Comparison of ENCODE assay signal across 25 cellular contexts in the genomic region with DNA sequence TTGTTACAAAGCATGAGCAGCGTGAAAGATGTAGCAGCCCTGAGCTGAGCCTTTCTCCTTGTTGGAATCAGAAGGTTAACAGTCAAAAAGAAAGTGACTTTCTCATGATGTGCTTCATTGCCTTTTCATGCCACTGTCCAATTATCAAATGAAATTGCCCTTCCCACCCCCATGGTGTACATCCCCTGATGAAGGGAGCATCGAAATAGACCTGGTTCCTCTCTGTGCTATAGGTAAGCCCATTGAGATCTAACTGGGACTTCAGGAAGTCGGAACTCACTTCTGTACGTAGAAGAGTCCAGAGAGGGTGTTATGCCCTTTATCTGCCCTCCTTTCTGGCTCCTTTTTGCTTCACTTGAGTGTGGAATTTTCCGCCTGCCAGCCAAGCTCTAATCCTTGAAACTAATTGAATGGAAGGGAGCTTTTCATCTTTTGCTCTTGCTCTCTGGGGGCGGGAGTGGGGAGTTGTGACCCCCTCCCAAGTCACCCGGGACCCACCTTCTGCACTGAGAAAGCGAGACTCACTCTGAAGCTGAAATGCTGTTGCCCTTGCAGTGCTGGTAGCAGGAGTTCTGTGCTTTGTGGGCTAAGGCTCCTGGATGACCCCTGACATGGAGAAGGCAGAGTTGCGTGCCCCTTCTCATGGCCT. TPM values are rescaled to one million over a fixed set of nuclear protein-coding genes. Genes with fewer than 3 reads are reported as not detected.
DNase-seq lines count a peak whose midpoint lies in the region; ATAC-seq, FAIRE-seq and TF ChIP-seq lines count a peak whose summit lies in the region.
"Had no signal": no experiment of that assay in that cellular context is flagged by ENCODE, and none has a peak within 500 bp of the region (broad histone marks: within the 10 kb centered on the region; RNA-seq: fewer than 3 reads in every experiment).

No MANE protein-coding gene starts in this region.

- no peak overlapping the region for H3K4me3 Mint-ChIP-seq in activated naive CD8-positive, alpha-beta T cell treated with anti-CD3 and anti-CD28 coated beads, Interleukin-2, amount 50 U/mL, for 24 hours
- peak overlapping the region in 1 of 2 donors; percentile 41 for H3K4me3 Mint-ChIP-seq in stimulated activated naive B cell treated with anti-CD40 and anti-IgM and Interleukin-4, amounts not matched to agents 10 μg/mL and 1 μg/mL and 100 μg/mL, for 72 hours
- H3K4me3 Mint-ChIP-seq: CD4-positive, CD25-positive, alpha-beta regulatory T cell had no signal

- peak; percentile 48 for FAIRE-seq in GM12891 (lab: Jason Lieb, UNC)
- FAIRE-seq: A549, GM18507, H1 had no signal

- WGBS in transverse colon (ENCODE audit: low coverage in 1 of 2), 2 donors = 89 to 90% methylated on average over 8 to 9 of the region's 9 CpGs
- WGBS in adrenal gland, 4 donors = 88 to 95% (median 89%) methylated on average over 9 of the region's 9 CpGs

- TF ChIP-seq CTCF in transverse colon (IDR thresholded peaks at IDR 0.05) (no peak), adrenal gland (IDR thresholded peaks at IDR 0.05) (no peak)

- peaks cover 31% of the 10 kb centered on the region for H3K4me1 Mint-ChIP-seq in activated naive CD8-positive, alpha-beta T cell treated with anti-CD3 and anti-CD28 coated beads, Interleukin-2, amount 50 U/mL, for 24 hours
- peaks cover 13 to 43% of the 10 kb centered on the region in 2 donors for H3K4me1 Mint-ChIP-seq in stimulated activated naive B cell treated with anti-CD40 and anti-IgM and Interleukin-4, amounts not matched to agents 10 μg/mL and 1 μg/mL and 100 μg/mL, for 72 hours

- H3K9me3 Mint-ChIP-seq in activated naive CD8-positive, alpha-beta T cell treated with anti-CD3 and anti-CD28 coated beads, Interleukin-2, amount 50 U/mL, for 24 hours = no peaks in the 10 kb centered on the region
- no peaks in the 10 kb centered on the region for H3K9me3 Mint-ChIP-seq in stimulated activated naive B cell treated with anti-CD40 and anti-IgM and Interleukin-4, amounts not matched to agents 10 μg/mL and 1 μg/mL and 100 μg/mL, for 72 hours

- TF ChIP-seq POLR2A in GM12891 (IDR thresholded peaks at IDR 0.05; ENCODE audit: low read depth, low read length) (no peak), transverse colon (IDR thresholded peaks at IDR 0.05) (no peak), adrenal gland (IDR thresholded peaks at IDR 0.05) (no peak)

- ATAC-seq in activated naive CD8-positive, alpha-beta T cell treated with anti-CD3 and anti-CD28 coated beads, Interleukin-2, amount 50 U/mL, for 24 hours = no peak
- peak; percentile 43 to 52 for ATAC-seq in stimulated activated naive B cell treated with anti-CD40 and anti-IgM and Interleukin-4, amounts not matched to agents 10 μg/mL and 1 μg/mL and 100 μg/mL, for 72 hours (replicated peaks)
- ATAC-seq: A549 had no signal

- H3K36me3 Mint-ChIP-seq in activated naive CD8-positive, alpha-beta T cell treated with anti-CD3 and anti-CD28 coated beads, Interleukin-2, amount 50 U/mL, for 24 hours (ENCODE audit: low read depth) = peaks cover 7% of the 10 kb centered on the region
- peaks cover 45 to 46% of the 10 kb centered on the region in 2 donors for H3K36me3 Mint-ChIP-seq in stimulated activated naive B cell treated with anti-CD40 and anti-IgM and Interleukin-4, amounts not matched to agents 10 μg/mL and 1 μg/mL and 100 μg/mL, for 72 hours

- H3K4me3 ChIP-seq in transverse colon (no peak overlapping the region), adrenal gland (no peak overlapping the region)
- H3K4me3 ChIP-seq: A549, Peyer's patch, SJSA1 had no signal

- peak overlapping the region; percentile 59 for H3K27ac Mint-ChIP-seq in activated naive CD8-positive, alpha-beta T cell treated with anti-CD3 and anti-CD28 coated beads, Interleukin-2, amount 50 U/mL, for 24 hours
- peak overlapping the region; percentile 81 for H3K27ac Mint-ChIP-seq in stimulated activated naive B cell treated with anti-CD40 and anti-IgM and Interleukin-4, amounts not matched to agents 10 μg/mL and 1 μg/mL and 100 μg/mL, for 72 hours
- H3K27ac Mint-ChIP-seq: CD4-positive, CD25-positive, alpha-beta regulatory T cell had no signal

- no peaks in the 10 kb centered on the region for H3K27me3 ChIP-seq in transverse colon
- no peaks in the 10 kb centered on the region for H3K27me3 ChIP-seq in adrenal gland
- H3K27me3 ChIP-seq: BE2C, Peyer's patch, SJSA1 had no signal

- DNase-seq in GM12891 (ENCODE audit: insufficient read length, low spot score) (no peak), left kidney (ENCODE audit: low read depth, low spot score) (peak; percentile 13), NCI-H2196 treated with DMSO at 0.1 percent for 48 hours (lab: John Stamatoyannopoulos, UW; ENCODE audit: unreplicated experiment) (no peak), inferior parietal cortex (ENCODE audit: extremely low spot score) (no peak), transverse colon (no peak), adrenal gland (no peak)
- no peak for DNase-seq in activated naive CD8-positive, alpha-beta T cell treated with anti-CD3 and anti-CD28 coated beads, Interleukin-2, amount 50 U/mL, for 24 hours
- DNase-seq in stimulated activated naive B cell treated with anti-CD40 and anti-IgM and Interleukin-4, amounts not matched to agents 10 μg/mL and 1 μg/mL and 100 μg/mL, for 72 hours = no peak
- DNase-seq: BE2C; CD4-positive, CD25-positive, alpha-beta regulatory T cell; DMS 273 treated with DMSO at 0.1 percent for 48 hours; DND-41; Kasumi-1; NCI-H1694; NCI-H2081; NCI-H2171; NCI-H524 treated with DMSO at 0.1 percent for 48 hours; NCI-H82; Peyer's patch had no signal

- H3K36me3 ChIP-seq in transverse colon (peaks cover 0 to 12% (median 6%) of the 10 kb centered on the region in 4 donors), adrenal gland (replicated peaks in 1 of 2) (peaks cover 0 to 11% of the 10 kb centered on the region in 2 donors)
- H3K36me3 ChIP-seq: BE2C, SJSA1 had no signal

- H3K9me3 ChIP-seq in transverse colon (no peaks in the 10 kb centered on the region), adrenal gland (replicated peaks in 1 of 3) (no peaks in the 10 kb centered on the region)
- H3K9me3 ChIP-seq: A549, BE2C, Peyer's patch, SJSA1 had no signal

- H3K4me1 ChIP-seq in transverse colon = peaks cover 0 to 11% (median 7%) of the 10 kb centered on the region in 4 donors
- peaks cover 7 to 16% of the 10 kb centered on the region in 2 donors for H3K4me1 ChIP-seq in adrenal gland (replicated peaks in 1 of 2)
- H3K4me1 ChIP-seq: BE2C, Peyer's patch had no signal

- H3K27me3 Mint-ChIP-seq in activated naive CD8-positive, alpha-beta T cell treated with anti-CD3 and anti-CD28 coated beads, Interleukin-2, amount 50 U/mL, for 24 hours = no peaks in the 10 kb centered on the region
- H3K27me3 Mint-ChIP-seq in stimulated activated naive B cell treated with anti-CD40 and anti-IgM and Interleukin-4, amounts not matched to agents 10 μg/mL and 1 μg/mL and 100 μg/mL, for 72 hours = no peaks in the 10 kb centered on the region
- H3K27me3 Mint-ChIP-seq: CD4-positive, CD25-positive, alpha-beta regulatory T cell had no signal

- intact Hi-C loops in transverse colon (cut with DNase I; ENCODE audit: low total_unique reads) (no loop called here), adrenal gland (cut with DNase I) (no loop called here)

- in situ Hi-C loops in transverse colon (cut with MboI; ENCODE audit: low pct_ligation_motif_present in 1 of 4, low pct_unique_long_range_greater_than_20kb in 1 of 4, low sequenced_read_pairs in 3 of 4) = no loop called here

- TF ChIP-seq EP300 in transverse colon (IDR thresholded peaks at IDR 0.05; ENCODE audit: low read depth) = no peak

- H3K27ac ChIP-seq in transverse colon (no peak overlapping the region), adrenal gland (no peak overlapping the region)
- H3K27ac ChIP-seq: A549, Peyer's patch, SJSA1 had no signal

TF ChIP-seq in GM12891, 5 proteins besides CTCF, POLR2A, EP300 and RAD21:
- TF ChIP-seq POU2F2 (IDR thresholded peaks at IDR 0.05; ENCODE audit: low read depth, low read length) (no peak), PAX5 (IDR thresholded peaks at IDR 0.05; ENCODE audit: insufficient read depth, low read length, severe bottlenecking) (no peak), POLR2AphosphoS5 (IDR thresholded peaks at IDR 0.05; ENCODE audit: low read depth, low read length) (no peak), TAF1 (IDR thresholded peaks at IDR 0.05; ENCODE audit: low read depth, low read length) (no peak), SPI1 (IDR thresholded peaks at IDR 0.05; ENCODE audit: low read depth, low read length) (no peak)

RNA-seq across cellular contexts. Expression of gene ABHD6, which starts 20.9 kb away (rescaled TPM):
- polyA plus RNA-seq in GM12891 (2012; ENCODE audit: low read depth, missing spikeins) = 2.8 TPM
- 10 to 100 TPM in 3 of 4 donors, 1 to 10 TPM in 1; 5.2 to 68.1 (median 32.0) TPM for total RNA-seq in transverse colon
- 10 to 100 TPM; 17.2 to 36.6 (median 27.8) TPM for total RNA-seq in adrenal gland
- 10 to 100 TPM; 10.2 to 28.0 (median 14.6) TPM for polyA plus RNA-seq in adrenal gland

RNA-seq across cellular contexts. Expression of gene RPP14, which starts 47.5 kb away (rescaled TPM):
- 5.9 TPM for polyA plus RNA-seq in GM12891 (2012; ENCODE audit: low read depth, missing spikeins)
- total RNA-seq in transverse colon = 10 to 100 TPM in 3 of 4 donors, 1 to 10 TPM in 1; 9.2 to 25.1 (median 18.8) TPM
- total RNA-seq in adrenal gland = 10 to 100 TPM in 7 of 8 donors, 1 to 10 TPM in 1; 9.2 to 20.9 (median 14.3) TPM
- polyA plus RNA-seq in adrenal gland = 10 to 100 TPM in 2 of 3 donors, 1 to 10 TPM in 1; 9.8 to 15.3 (median 10.1) TPM

RNA-seq across cellular contexts. Expression of gene DNASE1L3, which starts 47.7 kb away (rescaled TPM):
- 6.6 TPM for polyA plus RNA-seq in GM12891 (2012; ENCODE audit: low read depth, missing spikeins)
- total RNA-seq in transverse colon (1 to 10 TPM; 1.9 to 6.8 (median 3.6) TPM), adrenal gland (10 to 100 TPM; 42.9 to 83.9 (median 58.4) TPM)
- polyA plus RNA-seq in adrenal gland = 10 to 100 TPM; 29.2 to 57.6 (median 46.3) TPM
- total RNA-seq: CD4-positive, CD25-positive, alpha-beta regulatory T cell; G401; H1; MCF 10A; SJSA1 had no signal
- polyA plus RNA-seq: H1 had no signal

RNA-seq across cellular contexts. Expression of gene HTD2, which starts 47.8 kb away (rescaled TPM):
- polyA plus RNA-seq in GM12891 (2012; ENCODE audit: low read depth, missing spikeins) = 2.8 TPM
- 10 to 100 TPM in 3 of 4 donors, not detected in 1; 11.1 to 16.9 (median 16.7) TPM for total RNA-seq in transverse colon
- total RNA-seq in adrenal gland = 10 to 100 TPM in 6 of 8 donors, 1 to 10 TPM in 2; 6.6 to 13.1 (median 10.7) TPM
- 1 to 10 TPM; 1.6 to 9.6 (median 2.0) TPM for polyA plus RNA-seq in adrenal gland

Comparison
In these comparisons a context has a peak if more than half of its experiments do, and no peak if none do; other contexts are left out.
1. RNA of gene DNASE1L3, which starts 47.7 kb away (total RNA-seq): 42.9 to 83.9 TPM in adrenal gland; 1.9 to 6.8 TPM in transverse colon; every median in the first group is over 4 times any median in the second.